ENCODE assay signal across 1 cellular context in the genomic region with DNA sequence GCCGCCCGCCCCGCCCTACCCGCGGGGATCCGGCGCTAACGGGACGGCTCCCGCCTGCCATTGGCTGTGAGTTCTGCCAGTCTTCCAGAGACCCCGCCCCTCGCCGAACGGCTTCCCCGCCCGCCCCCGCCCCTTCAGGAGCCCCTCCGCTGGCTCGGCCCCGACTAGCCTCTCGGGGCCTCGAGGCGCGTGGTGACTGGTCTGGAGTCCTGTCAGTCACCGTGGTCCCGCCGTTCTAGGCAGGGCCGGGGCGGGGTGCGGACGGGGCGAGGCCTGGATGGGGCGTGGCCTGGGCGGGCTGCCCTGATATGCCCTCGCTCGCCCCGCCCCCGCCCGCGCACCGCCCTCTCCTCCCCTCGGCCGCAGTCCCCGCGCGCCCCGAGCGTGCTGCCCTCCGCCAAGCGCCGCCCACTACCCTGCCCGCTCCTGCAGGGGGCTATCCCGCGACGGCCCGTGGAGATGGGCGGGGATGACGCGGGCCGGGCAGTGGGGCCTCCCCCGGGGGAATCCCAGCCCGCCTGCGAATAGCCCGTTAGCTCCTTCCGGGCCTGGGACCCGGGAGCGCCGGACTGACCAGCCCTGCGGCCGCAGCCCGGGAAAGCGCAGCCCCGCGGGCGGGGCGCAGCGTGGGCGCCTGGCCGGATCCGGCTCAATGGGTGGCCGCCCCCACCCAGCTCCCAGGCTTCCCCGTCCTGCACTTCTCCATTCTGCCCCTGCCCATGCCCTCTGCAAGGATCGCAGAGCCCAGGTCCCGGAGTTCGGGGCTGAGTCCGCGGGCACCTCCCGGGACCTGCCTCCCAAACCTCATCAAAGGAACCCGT.
A peak's percentile ranks its signal among the peaks of the same experiment; 100 is the strongest.
TF ChIP-seq lines count a peak whose summit lies in the region.

No MANE protein-coding gene starts in this region.

TF ChIP-seq in GM12878, 131 proteins besides CTCF, POLR2A, EP300 and RAD21 (continued from another document and continues in another):
- TF ChIP-seq CHD4 (IDR thresholded peaks at IDR 0.05), result no peak
- no peak for TF ChIP-seq SREBF2 (IDR thresholded peaks at IDR 0.05; ENCODE audit: low read length)
- no peak for TF ChIP-seq CEBPB (IDR thresholded peaks at IDR 0.05; ENCODE audit: borderline replicate concordance in 1 of 2, low read depth in 2 of 2, low read length in 2 of 2)
- TF ChIP-seq, protein P1, sequence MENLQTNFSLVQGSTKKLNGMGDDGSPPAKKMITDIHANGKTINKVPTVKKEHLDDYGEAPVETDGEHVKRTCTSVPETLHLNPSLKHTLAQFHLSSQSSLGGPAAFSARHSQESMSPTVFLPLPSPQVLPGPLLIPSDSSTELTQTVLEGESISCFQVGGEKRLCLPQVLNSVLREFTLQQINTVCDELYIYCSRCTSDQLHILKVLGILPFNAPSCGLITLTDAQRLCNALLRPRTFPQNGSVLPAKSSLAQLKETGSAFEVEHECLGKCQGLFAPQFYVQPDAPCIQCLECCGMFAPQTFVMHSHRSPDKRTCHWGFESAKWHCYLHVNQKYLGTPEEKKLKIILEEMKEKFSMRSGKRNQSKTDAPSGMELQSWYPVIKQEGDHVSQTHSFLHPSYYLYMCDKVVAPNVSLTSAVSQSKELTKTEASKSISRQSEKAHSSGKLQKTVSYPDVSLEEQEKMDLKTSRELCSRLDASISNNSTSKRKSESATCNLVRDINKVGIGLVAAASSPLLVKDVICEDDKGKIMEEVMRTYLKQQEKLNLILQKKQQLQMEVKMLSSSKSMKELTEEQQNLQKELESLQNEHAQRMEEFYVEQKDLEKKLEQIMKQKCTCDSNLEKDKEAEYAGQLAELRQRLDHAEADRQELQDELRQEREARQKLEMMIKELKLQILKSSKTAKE (IDR thresholded peaks at IDR 0.05; ENCODE audit: low read depth, poor library complexity, severe bottlenecking), result no peak
- TF ChIP-seq TCF7 (IDR thresholded peaks at IDR 0.05; ENCODE audit: borderline replicate concordance), result peak; percentile 74; the same call in 1 of the 2 replicates
- no peak for TF ChIP-seq ATF3 (IDR thresholded peaks at IDR 0.05; ENCODE audit: borderline replicate concordance, extremely low read depth, low read depth, low read length)
- TF ChIP-seq, protein P2, sequence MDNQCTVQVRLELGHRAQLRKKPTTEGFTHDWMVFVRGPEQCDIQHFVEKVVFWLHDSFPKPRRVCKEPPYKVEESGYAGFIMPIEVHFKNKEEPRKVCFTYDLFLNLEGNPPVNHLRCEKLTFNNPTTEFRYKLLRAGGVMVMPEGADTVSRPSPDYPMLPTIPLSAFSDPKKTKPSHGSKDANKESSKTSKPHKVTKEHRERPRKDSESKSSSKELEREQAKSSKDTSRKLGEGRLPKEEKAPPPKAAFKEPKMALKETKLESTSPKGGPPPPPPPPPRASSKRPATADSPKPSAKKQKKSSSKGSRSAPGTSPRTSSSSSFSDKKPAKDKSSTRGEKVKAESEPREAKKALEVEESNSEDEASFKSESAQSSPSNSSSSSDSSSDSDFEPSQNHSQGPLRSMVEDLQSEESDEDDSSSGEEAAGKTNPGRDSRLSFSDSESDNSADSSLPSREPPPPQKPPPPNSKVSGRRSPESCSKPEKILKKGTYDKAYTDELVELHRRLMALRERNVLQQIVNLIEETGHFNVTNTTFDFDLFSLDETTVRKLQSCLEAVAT (IDR thresholded peaks at IDR 0.05), result 0 out of 2 replicates have a peak, but pooled peaks have one; percentile 4
- no peak for TF ChIP-seq FOS (IDR thresholded peaks at IDR 0.05; ENCODE audit: borderline replicate concordance, extremely low read depth, insufficient read length)
- TF ChIP-seq PAX5 (IDR thresholded peaks at IDR 0.05; ENCODE audit: borderline replicate concordance, low read depth, low read length), result no peak
- TF ChIP-seq, protein P3, sequence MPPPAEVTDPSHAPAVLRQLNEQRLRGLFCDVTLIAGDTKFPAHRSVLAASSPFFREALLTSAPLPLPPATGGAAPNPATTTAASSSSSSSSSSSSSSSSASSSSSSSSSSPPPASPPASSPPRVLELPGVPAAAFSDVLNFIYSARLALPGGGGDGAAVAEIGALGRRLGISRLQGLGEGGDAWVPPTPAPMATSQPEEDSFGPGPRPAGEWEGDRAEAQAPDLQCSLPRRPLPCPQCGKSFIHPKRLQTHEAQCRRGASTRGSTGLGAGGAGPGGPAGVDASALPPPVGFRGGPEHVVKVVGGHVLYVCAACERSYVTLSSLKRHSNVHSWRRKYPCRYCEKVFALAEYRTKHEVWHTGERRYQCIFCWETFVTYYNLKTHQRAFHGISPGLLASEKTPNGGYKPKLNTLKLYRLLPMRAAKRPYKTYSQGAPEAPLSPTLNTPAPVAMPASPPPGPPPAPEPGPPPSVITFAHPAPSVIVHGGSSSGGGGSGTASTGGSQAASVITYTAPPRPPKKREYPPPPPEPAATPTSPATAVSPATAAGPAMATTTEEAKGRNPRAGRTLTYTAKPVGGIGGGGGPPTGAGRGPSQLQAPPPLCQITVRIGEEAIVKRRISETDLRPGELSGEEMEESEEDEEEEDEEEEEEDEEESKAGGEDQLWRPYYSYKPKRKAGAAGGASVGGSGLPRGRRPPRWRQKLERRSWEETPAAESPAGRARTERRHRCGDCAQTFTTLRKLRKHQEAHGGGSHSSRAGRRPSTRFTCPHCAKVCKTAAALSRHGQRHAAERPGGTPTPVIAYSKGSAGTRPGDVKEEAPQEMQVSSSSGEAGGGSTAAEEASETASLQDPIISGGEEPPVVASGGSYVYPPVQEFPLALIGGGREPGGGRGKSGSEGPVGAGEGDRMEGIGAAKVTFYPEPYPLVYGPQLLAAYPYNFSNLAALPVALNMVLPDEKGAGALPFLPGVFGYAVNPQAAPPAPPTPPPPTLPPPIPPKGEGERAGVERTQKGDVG (CRISPR knock-in tag; IDR thresholded peaks at IDR 0.05), result no peak
- TF ChIP-seq, protein P4, sequence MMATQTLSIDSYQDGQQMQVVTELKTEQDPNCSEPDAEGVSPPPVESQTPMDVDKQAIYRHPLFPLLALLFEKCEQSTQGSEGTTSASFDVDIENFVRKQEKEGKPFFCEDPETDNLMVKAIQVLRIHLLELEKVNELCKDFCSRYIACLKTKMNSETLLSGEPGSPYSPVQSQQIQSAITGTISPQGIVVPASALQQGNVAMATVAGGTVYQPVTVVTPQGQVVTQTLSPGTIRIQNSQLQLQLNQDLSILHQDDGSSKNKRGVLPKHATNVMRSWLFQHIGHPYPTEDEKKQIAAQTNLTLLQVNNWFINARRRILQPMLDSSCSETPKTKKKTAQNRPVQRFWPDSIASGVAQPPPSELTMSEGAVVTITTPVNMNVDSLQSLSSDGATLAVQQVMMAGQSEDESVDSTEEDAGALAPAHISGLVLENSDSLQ (IDR thresholded peaks at IDR 0.05), result peak; percentile 97
- 0 out of 2 replicates have a peak, but pooled peaks have one; percentile 74 for TF ChIP-seq SMARCA5 (IDR thresholded peaks at IDR 0.05)
- no peak for TF ChIP-seq RFX5 (IDR thresholded peaks at IDR 0.05; ENCODE audit: low read depth, low read length)
- TF ChIP-seq, protein P5, sequence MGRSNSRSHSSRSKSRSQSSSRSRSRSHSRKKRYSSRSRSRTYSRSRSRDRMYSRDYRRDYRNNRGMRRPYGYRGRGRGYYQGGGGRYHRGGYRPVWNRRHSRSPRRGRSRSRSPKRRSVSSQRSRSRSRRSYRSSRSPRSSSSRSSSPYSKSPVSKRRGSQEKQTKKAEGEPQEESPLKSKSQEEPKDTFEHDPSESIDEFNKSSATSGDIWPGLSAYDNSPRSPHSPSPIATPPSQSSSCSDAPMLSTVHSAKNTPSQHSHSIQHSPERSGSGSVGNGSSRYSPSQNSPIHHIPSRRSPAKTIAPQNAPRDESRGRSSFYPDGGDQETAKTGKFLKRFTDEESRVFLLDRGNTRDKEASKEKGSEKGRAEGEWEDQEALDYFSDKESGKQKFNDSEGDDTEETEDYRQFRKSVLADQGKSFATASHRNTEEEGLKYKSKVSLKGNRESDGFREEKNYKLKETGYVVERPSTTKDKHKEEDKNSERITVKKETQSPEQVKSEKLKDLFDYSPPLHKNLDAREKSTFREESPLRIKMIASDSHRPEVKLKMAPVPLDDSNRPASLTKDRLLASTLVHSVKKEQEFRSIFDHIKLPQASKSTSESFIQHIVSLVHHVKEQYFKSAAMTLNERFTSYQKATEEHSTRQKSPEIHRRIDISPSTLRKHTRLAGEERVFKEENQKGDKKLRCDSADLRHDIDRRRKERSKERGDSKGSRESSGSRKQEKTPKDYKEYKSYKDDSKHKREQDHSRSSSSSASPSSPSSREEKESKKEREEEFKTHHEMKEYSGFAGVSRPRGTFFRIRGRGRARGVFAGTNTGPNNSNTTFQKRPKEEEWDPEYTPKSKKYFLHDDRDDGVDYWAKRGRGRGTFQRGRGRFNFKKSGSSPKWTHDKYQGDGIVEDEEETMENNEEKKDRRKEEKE (IDR thresholded peaks at IDR 0.05), result no peak
- TF ChIP-seq ATF2 (IDR thresholded peaks at IDR 0.05; ENCODE audit: low read length), result no peak
- no peak for TF ChIP-seq BRCA1 (IDR thresholded peaks at IDR 0.05; ENCODE audit: low read depth, low read length)
- TF ChIP-seq ELK1 (IDR thresholded peaks at IDR 0.05; ENCODE audit: low read depth, low read length), result no peak; the same call in 1 of the 2 replicates
- no peak for TF ChIP-seq CHD1 (IDR thresholded peaks at IDR 0.05; ENCODE audit: low read depth, low read length)
- TF ChIP-seq POLR2AphosphoS5 (IDR thresholded peaks at IDR 0.05; ENCODE audit: low read length), result no peak
- no peak for TF ChIP-seq CEBPZ (IDR thresholded peaks at IDR 0.05; ENCODE audit: low read depth, low read length)
- no peak for TF ChIP-seq PRDM15 (CRISPR knock-in tag; IDR thresholded peaks at IDR 0.05)
- no peak for TF ChIP-seq RAD51 (IDR thresholded peaks at IDR 0.05)
- TF ChIP-seq ETV6 (conservative IDR thresholded peaks at IDR 0.05 in 1 of 2, IDR thresholded peaks at IDR 0.05 in 1 of 2; ENCODE audit: borderline replicate concordance in 1 of 2, low read depth in 1 of 2), result no peak
- no peak for TF ChIP-seq ESRRA (IDR thresholded peaks at IDR 0.05; ENCODE audit: low read length)
